ENCODE assay signal across 32 cellular contexts in the genomic region with DNA sequence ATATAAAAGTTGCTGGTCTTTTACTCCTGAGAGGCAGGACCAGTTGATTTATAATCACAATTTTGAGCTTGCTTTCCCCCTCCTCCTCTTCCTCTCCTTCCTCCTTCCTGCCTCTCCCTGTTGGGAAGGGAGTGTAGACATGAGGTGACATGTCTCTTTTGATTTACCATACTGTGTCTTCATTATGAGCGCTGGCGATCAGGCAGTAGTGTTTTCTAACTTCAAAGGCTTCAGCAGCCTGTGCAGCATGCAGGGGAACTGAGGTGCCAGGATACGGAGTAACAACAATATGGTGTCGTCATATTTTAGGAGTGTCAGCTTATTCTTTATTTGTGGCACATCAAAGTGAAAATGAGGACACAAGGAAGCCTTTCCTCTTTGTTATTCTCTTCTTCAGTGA.
"Had no signal": no experiment of that assay in that cellular context is flagged by ENCODE, and none has a peak within 500 bp of the region (broad histone marks: within the 10 kb centered on the region; RNA-seq: fewer than 3 reads in every experiment).

No MANE protein-coding gene starts in this region.

- H3K9me3 ChIP-seq: adrenal gland, breast epithelium, MG63, SJCRH30, SK-N-SH had no signal

- H3K9ac ChIP-seq: KMS-11, SK-N-SH had no signal

- H3K4me2 ChIP-seq: KMS-11, SK-N-SH had no signal

- H3K36me3 Mint-ChIP-seq: activated naive CD8-positive, alpha-beta T cell treated with anti-CD3 and anti-CD28 coated beads, Interleukin-2, amount 10 ng/mL, durations not matched to agents 7 days and 5 days; WTC11 had no signal

- H3K4me1 Mint-ChIP-seq: activated naive CD8-positive, alpha-beta T cell treated with anti-CD3 and anti-CD28 coated beads, Interleukin-2, amount 10 ng/mL, durations not matched to agents 7 days and 5 days; T-helper 17 cell had no signal

- DNase-seq: activated CD4-positive, alpha-beta T cell treated with anti-CD3 and anti-CD28 coated beads for 48 hours; activated CD4-positive, alpha-beta T cell treated with anti-CD3 and anti-CD28 coated beads, Interleukin-2, amount 50 U/mL, for 4 hours; activated CD4-positive, CD25-positive, alpha-beta regulatory T cell treated with anti-CD3 and anti-CD28 coated beads, Interleukin-2, amount 50 U/mL, for 72 hours; activated CD8-positive, alpha-beta memory T cell treated with anti-CD3 and anti-CD28 coated beads, Interleukin-2, amount 50 U/mL, for 48 hours; activated CD8-positive, alpha-beta T cell treated with anti-CD3 and anti-CD28 coated beads, Interleukin-2, amount 10 ng/mL, durations not matched to agents 7 days and 5 days; activated naive CD4-positive, alpha-beta T cell treated with anti-CD3 and anti-CD28 coated beads, Interleukin-2, amount 50 U/mL, for 16 hours; activated naive CD8-positive, alpha-beta T cell treated with anti-CD3 and anti-CD28 coated beads, Interleukin-2, amount 10 ng/mL, durations not matched to agents 7 days and 5 days; activated T-cell treated with anti-CD3 and anti-CD28 coated beads, Interleukin-2, amount 50 U/mL, for 1 hour; adrenal gland; anterior cingulate cortex; caudate nucleus; MG63; MV-4-11; NCI-H1092 treated with DMSO at 0.1 percent for 48 hours; NCI-H1436; NCI-H1694 treated with DMSO at 0.1 percent for 48 hours; NCI-H2029 treated with DMSO at 0.1 percent for 48 hours; NCI-H345; NCI-H510A; NCI-H526 treated with DMSO at 0.1 percent for 48 hours; NK-92 treated with Interleukin-12 subunit alpha and Interleukin-12 subunit beta, amount 100 ng/mL, for 24 hours; OCI-M1; RPMI8226; SJCRH30; SK-N-SH; T-helper 17 cell; T-helper 9 cell had no signal

- H3K9me3 Mint-ChIP-seq: activated naive CD8-positive, alpha-beta T cell treated with anti-CD3 and anti-CD28 coated beads, Interleukin-2, amount 10 ng/mL, durations not matched to agents 7 days and 5 days; WTC11 had no signal

- ATAC-seq: activated CD8-positive, alpha-beta T cell treated with anti-CD3 and anti-CD28 coated beads, Interleukin-2, amount 10 ng/mL, durations not matched to agents 7 days and 5 days; Panc1; Right ventricle myocardium inferior; T-helper 17 cell; WTC11 had no signal

- H3K4me3 ChIP-seq: adrenal gland, breast epithelium, MG63, SJCRH30 had no signal

- H3K27ac ChIP-seq: adrenal gland, breast epithelium, KMS-11, SJCRH30 had no signal

- H3K4me3 Mint-ChIP-seq: activated CD8-positive, alpha-beta T cell treated with anti-CD3 and anti-CD28 coated beads, Interleukin-2, amount 10 ng/mL, durations not matched to agents 7 days and 5 days; activated naive CD8-positive, alpha-beta T cell treated with anti-CD3 and anti-CD28 coated beads, Interleukin-2, amount 10 ng/mL, durations not matched to agents 7 days and 5 days; T-helper 17 cell; WTC11 had no signal

- H3K27me3 ChIP-seq: adrenal gland, breast epithelium, MG63 had no signal

- H3K27me3 Mint-ChIP-seq: activated naive CD8-positive, alpha-beta T cell treated with anti-CD3 and anti-CD28 coated beads, Interleukin-2, amount 10 ng/mL, durations not matched to agents 7 days and 5 days; T-helper 17 cell had no signal

- H3K4me1 ChIP-seq: adrenal gland, breast epithelium, SJCRH30 had no signal

- H3K36me3 ChIP-seq: adrenal gland, breast epithelium, MG63, SJCRH30 had no signal

- H3K27ac Mint-ChIP-seq: activated CD8-positive, alpha-beta T cell treated with anti-CD3 and anti-CD28 coated beads, Interleukin-2, amount 10 ng/mL, durations not matched to agents 7 days and 5 days; activated naive CD8-positive, alpha-beta T cell treated with anti-CD3 and anti-CD28 coated beads, Interleukin-2, amount 10 ng/mL, durations not matched to agents 7 days and 5 days; T-helper 17 cell; WTC11 had no signal
